ENCODE assay signal across 3 cellular contexts in genomic region chr1:180225403-180225802, GRCh38.
TF ChIP-seq lines count a peak whose summit lies in the region.

No MANE protein-coding gene starts in this region.

TF ChIP-seq in HepG2, 621 proteins besides CTCF, POLR2A, EP300 and RAD21:
- TF ChIP-seq GTF2F1 (IDR thresholded peaks at IDR 0.05; ENCODE audit: low read length) (no peak), KAT2B (IDR thresholded peaks at IDR 0.05; ENCODE audit: borderline replicate concordance, low read depth, low read length) (no peak), ZNF768 (CRISPR knock-in tag; IDR thresholded peaks at IDR 0.05) (peak; percentile 45; the same call in 1 of the 2 replicates)

TF ChIP-seq in HEK293, 187 proteins besides CTCF, POLR2A, EP300 and RAD21:
- TF ChIP-seq ZNF747 (tag by site-specific recombination; IDR thresholded peaks at IDR 0.05) (no peak), PRDM1 (tag by site-specific recombination; IDR thresholded peaks at IDR 0.05) (no peak), ZNF837 (tag by site-specific recombination; IDR thresholded peaks at IDR 0.05) (no peak), RBAK (tag by site-specific recombination; IDR thresholded peaks at IDR 0.05) (no peak), ZNF664 (tag by site-specific recombination; IDR thresholded peaks at IDR 0.05) (no peak), OSR2 (tag by site-specific recombination; IDR thresholded peaks at IDR 0.05) (no peak), ZNF768 (tag by site-specific recombination; IDR thresholded peaks at IDR 0.05) (peak; percentile 82), ZNF629 (tag by site-specific recombination; IDR thresholded peaks at IDR 0.05) (no peak)

TF ChIP-seq in H1, 55 proteins besides CTCF, POLR2A, EP300 and RAD21:
- no peak for TF ChIP-seq RBBP5 (IDR thresholded peaks at IDR 0.05; ENCODE audit: borderline replicate concordance, low read depth, low read length)
- TF ChIP-seq KDM1A (IDR thresholded peaks at IDR 0.05; ENCODE audit: borderline replicate concordance, low read length) = peak; percentile 44; the same call in 1 of the 2 replicates
- TF ChIP-seq HDAC6 (IDR thresholded peaks at IDR 0.05; ENCODE audit: low read depth, low read length) = no peak
